In genomic region chr2:97812916-97813315, GRCh38 we compare ENCODE assay signal across 18 cellular contexts.
DNase-seq lines count a peak whose midpoint lies in the region; ATAC-seq, FAIRE-seq and TF ChIP-seq lines count a peak whose summit lies in the region.
"Had no signal": no experiment of that assay in that cellular context is flagged by ENCODE, and none has a peak within 500 bp of the region (broad histone marks: within the 10 kb centered on the region; RNA-seq: fewer than 3 reads in every experiment).

No MANE protein-coding gene starts in this region.

- POLR2A ChIA-PET in GM12878 (lab: Charles Lee): no interaction called here

- FAIRE-seq in GM12878 (lab: Jason Lieb, UNC): peak; percentile 7
- FAIRE-seq: A204.1 had no signal

- no peak overlapping the region for H2AFZ ChIP-seq in GM12878 (ENCODE audit: control insufficient read depth, low read depth, low read length)

- H3K4me3 Mint-ChIP-seq in activated CD4-positive, alpha-beta T cell treated with anti-CD3 and anti-CD28 coated beads, Interleukin-2, amount 10 ng/mL, durations not matched to agents 24 days and 14 days: no peak overlapping the region
- H3K4me3 Mint-ChIP-seq in stimulated activated memory B cell treated with anti-CD40 and anti-IgM and Interleukin-4, amounts not matched to agents 10 μg/mL and 1 μg/mL and 100 μg/mL, for 72 hours: no peak overlapping the region
- H3K4me3 Mint-ChIP-seq: CD4-positive, alpha-beta memory T cell had no signal

- no peak for TF ChIP-seq CTCF in GM12878 (IDR thresholded peaks at IDR 0.05 in 2 of 3, conservative IDR thresholded peaks at IDR 0.05 in 1 of 3; ENCODE audit: control insufficient read depth in 2 of 3, extremely low read depth in 1 of 3, insufficient read depth in 1 of 3, low read depth in 3 of 3, low read length in 3 of 3)
- TF ChIP-seq CTCF in thyroid gland (IDR thresholded peaks at IDR 0.05): no peak

- peak; percentile 36 for DNase-seq in activated CD4-positive, alpha-beta T cell treated with anti-CD3 and anti-CD28 coated beads, Interleukin-2, amount 10 ng/mL, durations not matched to agents 24 days and 14 days
- DNase-seq in activated CD4-positive, alpha-beta T cell treated with anti-CD3 and anti-CD28 coated beads for 1 hour: no peak
- DNase-seq in NT2/D1 (ENCODE audit: low read depth, low spot score): peak; percentile 8
- no peak for DNase-seq in GM12878 (ENCODE audit: low read depth, low spot score)
- no peak for DNase-seq in HT-29 (ENCODE audit: low spot score)
- DNase-seq in thyroid gland: no peak
- DNase-seq: CD4-positive, alpha-beta memory T cell; DMS153; GDM1; NCI-H1417 treated with DMSO at 0.1 percent for 48 hours; NCI-H187 treated with DMSO at 0.1 percent for 48 hours; NCI-H2171; NCI-H526; Peyer's patch had no signal

- peaks cover 48% of the 10 kb centered on the region for H3K36me3 ChIP-seq in NT2/D1 (ENCODE audit: insufficient read depth, insufficient read length, low read length)
- H3K36me3 ChIP-seq in GM12878 (ENCODE audit: control insufficient read depth in 2 of 2, insufficient read depth in 2 of 2, low read length in 1 of 2): peaks cover 0 to 19% of the 10 kb centered on the region in 2 experiments; a peak in 2 of 4 replicates
- peaks cover 18 to 20% of the 10 kb centered on the region in 2 donors for H3K36me3 ChIP-seq in thyroid gland

- H3K27me3 Mint-ChIP-seq in activated CD4-positive, alpha-beta T cell treated with anti-CD3 and anti-CD28 coated beads, Interleukin-2, amount 10 ng/mL, durations not matched to agents 24 days and 14 days: no peaks in the 10 kb centered on the region
- no peaks in the 10 kb centered on the region for H3K27me3 Mint-ChIP-seq in stimulated activated memory B cell treated with anti-CD40 and anti-IgM and Interleukin-4, amounts not matched to agents 10 μg/mL and 1 μg/mL and 100 μg/mL, for 72 hours
- H3K27me3 Mint-ChIP-seq: CD4-positive, alpha-beta memory T cell had no signal

- no peaks in the 10 kb centered on the region for H3K9me3 Mint-ChIP-seq in activated CD4-positive, alpha-beta T cell treated with anti-CD3 and anti-CD28 coated beads, Interleukin-2, amount 10 ng/mL, durations not matched to agents 24 days and 14 days
- H3K9me3 Mint-ChIP-seq in stimulated activated memory B cell treated with anti-CD40 and anti-IgM and Interleukin-4, amounts not matched to agents 10 μg/mL and 1 μg/mL and 100 μg/mL, for 72 hours: no peaks in the 10 kb centered on the region
- H3K9me3 Mint-ChIP-seq: CD4-positive, alpha-beta memory T cell had no signal

- no peaks in the 10 kb centered on the region for H4K20me1 ChIP-seq in GM12878 (ENCODE audit: control insufficient read depth, insufficient read depth)
- H4K20me1 ChIP-seq: BLaER1 had no signal

- H3K27me3 ChIP-seq in NT2/D1 (ENCODE audit: insufficient read depth, insufficient read length): no peaks in the 10 kb centered on the region
- no peaks in the 10 kb centered on the region for H3K27me3 ChIP-seq in GM12878 (replicated peaks in 1 of 2; ENCODE audit: control insufficient read depth in 2 of 2, insufficient read depth in 2 of 2, low read length in 1 of 2)
- no peaks in the 10 kb centered on the region for H3K27me3 ChIP-seq in thyroid gland
- H3K27me3 ChIP-seq: BLaER1, Peyer's patch had no signal

- H3K4me1 Mint-ChIP-seq in activated CD4-positive, alpha-beta T cell treated with anti-CD3 and anti-CD28 coated beads, Interleukin-2, amount 10 ng/mL, durations not matched to agents 24 days and 14 days: no peaks in the 10 kb centered on the region
- H3K4me1 Mint-ChIP-seq in stimulated activated memory B cell treated with anti-CD40 and anti-IgM and Interleukin-4, amounts not matched to agents 10 μg/mL and 1 μg/mL and 100 μg/mL, for 72 hours: no peaks in the 10 kb centered on the region
- H3K4me1 Mint-ChIP-seq: CD4-positive, alpha-beta memory T cell had no signal

- CTCF ChIA-PET in GM12878 (lab: Yijun Ruan, JAX): interaction anchor here (1.0 kb wide), 3 partner anchors 18 to 114 kb away, joined by 3 to 4 read pairs (median 3); no protein-coding TSS in a partner anchor

- H3K4me3 ChIP-seq in NT2/D1 (ENCODE audit: insufficient read length, low read depth) (no peak overlapping the region), GM12878 (no peak overlapping the region), thyroid gland (replicated peaks in 1 of 3) (no peak overlapping the region)
- H3K4me3 ChIP-seq: BLaER1, Peyer's patch had no signal

- no peaks in the 10 kb centered on the region for H3K79me2 ChIP-seq in GM12878 (ENCODE audit: control insufficient read depth, insufficient read depth, low read length)

- TF ChIP-seq POLR2A in GM12878 (IDR thresholded peaks at IDR 0.05; ENCODE audit: low read depth, low read length) (no peak), thyroid gland (IDR thresholded peaks at IDR 0.05) (no peak)

- RAD21 ChIA-PET in GM12878 (lab: Charles Lee; ENCODE audit: unreplicated experiment): no interaction called here

- BruUV-seq in GM12878 (replicated peaks; lab: Mats Ljungman, UMichigan): no TSS peak

- no peak for TF ChIP-seq RAD21 in GM12878 (IDR thresholded peaks at IDR 0.05; ENCODE audit: insufficient read depth, low read depth, low read length)

- H3K4me2 ChIP-seq in GM12878 (ENCODE audit: control insufficient read depth, insufficient read depth): no peak overlapping the region
- H3K4me2 ChIP-seq: BLaER1 had no signal

- H3K36me3 Mint-ChIP-seq in activated CD4-positive, alpha-beta T cell treated with anti-CD3 and anti-CD28 coated beads, Interleukin-2, amount 10 ng/mL, durations not matched to agents 24 days and 14 days (ENCODE audit: low read depth): peaks cover 29% of the 10 kb centered on the region
- H3K36me3 Mint-ChIP-seq in stimulated activated memory B cell treated with anti-CD40 and anti-IgM and Interleukin-4, amounts not matched to agents 10 μg/mL and 1 μg/mL and 100 μg/mL, for 72 hours: peaks cover 34% of the 10 kb centered on the region

- no peaks in the 10 kb centered on the region for H3K9me3 ChIP-seq in NT2/D1 (ENCODE audit: insufficient read depth, low read length)
- no peaks in the 10 kb centered on the region for H3K9me3 ChIP-seq in GM12878 (replicated peaks; ENCODE audit: control insufficient read depth, insufficient read depth, low read length)
- no peaks in the 10 kb centered on the region for H3K9me3 ChIP-seq in thyroid gland
- H3K9me3 ChIP-seq: BLaER1, Peyer's patch had no signal

- H3K4me1 ChIP-seq in NT2/D1 (ENCODE audit: insufficient read depth, insufficient read length): no peaks in the 10 kb centered on the region
- H3K4me1 ChIP-seq in GM12878 (ENCODE audit: control insufficient read depth, insufficient read depth, low read length): no peaks in the 10 kb centered on the region
- H3K4me1 ChIP-seq in thyroid gland: no peaks in the 10 kb centered on the region
- H3K4me1 ChIP-seq: BLaER1, Peyer's patch had no signal

- 96% methylated on average over 7 of the region's 7 CpGs for WGBS in GM12878 (ENCODE audit: insufficient coverage, insufficient replicate concordance, low lambda C conversion rate, missing lambda C conversion rate)
- WGBS in thyroid gland, 2 donors: 90 to 96% methylated on average over 7 of the region's 7 CpGs

- no peak for TF ChIP-seq EP300 in GM12878 (IDR thresholded peaks at IDR 0.05; ENCODE audit: borderline replicate concordance in 1 of 2, control insufficient read depth in 1 of 2, low read depth in 2 of 2, low read length in 2 of 2)

- intact Hi-C loops in activated CD4-positive, alpha-beta T cell treated with anti-CD3 and anti-CD28 coated beads, Interleukin-2, amount 10 ng/mL, durations not matched to agents 24 days and 14 days (cut with micrococcal nuclease): loop anchor here (10.0 kb wide), 1 partner anchor 322 kb away; no protein-coding TSS in a partner anchor
- intact Hi-C loops in GM12878 (cut with micrococcal nuclease; ENCODE audit: unreplicated experiment) (no loop called here), thyroid gland (cut with DNase I) (loop anchor here (10.0 kb wide), 1 partner anchor 182 kb away; the partner anchor contains the start of gene TMEM131)

- in situ Hi-C loops in GM12878 (cut with MboI): loop anchor here (25.0 kb wide), 1 partner anchor 349 kb away; no protein-coding TSS in a partner anchor

- H3K27ac ChIP-seq in GM12878 (ENCODE audit: control insufficient read depth, insufficient read depth): no peak overlapping the region
- no peak overlapping the region for H3K27ac ChIP-seq in thyroid gland
- H3K27ac ChIP-seq: BLaER1, Peyer's patch had no signal

- no peak for ATAC-seq in GM12878
- no peak for ATAC-seq in stimulated activated memory B cell treated with anti-CD40 and anti-IgM and Interleukin-4, amounts not matched to agents 10 μg/mL and 1 μg/mL and 100 μg/mL, for 72 hours
- no peak for ATAC-seq in GM19397 (IDR thresholded peaks at IDR 0.05; ENCODE audit: unreplicated experiment)

- SMC1A ChIA-PET in GM12878 (lab: Charles Lee; ENCODE audit: uncharacterized antibody, unreplicated experiment): interaction anchor here (0.7 to 1.0 kb wide), 2 partner anchors 40 to 44 kb away, joined by 3 to 4 read pairs; no protein-coding TSS in a partner anchor

- H3K9ac ChIP-seq in NT2/D1 (ENCODE audit: insufficient read length, low read depth): no peak overlapping the region
- no peak overlapping the region for H3K9ac ChIP-seq in GM12878 (ENCODE audit: control insufficient read depth, insufficient read depth, low read length)
- H3K9ac ChIP-seq: BLaER1 had no signal

- H3K27ac Mint-ChIP-seq in activated CD4-positive, alpha-beta T cell treated with anti-CD3 and anti-CD28 coated beads, Interleukin-2, amount 10 ng/mL, durations not matched to agents 24 days and 14 days: no peak overlapping the region
- H3K27ac Mint-ChIP-seq in stimulated activated memory B cell treated with anti-CD40 and anti-IgM and Interleukin-4, amounts not matched to agents 10 μg/mL and 1 μg/mL and 100 μg/mL, for 72 hours: peak overlapping the region; percentile 21

TF ChIP-seq in GM12878, 131 proteins besides CTCF, POLR2A, EP300 and RAD21 (continues in another document):
- TF ChIP-seq CBFB (IDR thresholded peaks at IDR 0.05; ENCODE audit: low read depth) (no peak), IRF3 (IDR thresholded peaks at IDR 0.05) (no peak), HCFC1 (IDR thresholded peaks at IDR 0.05; ENCODE audit: low read length) (no peak)

Comparison
In these comparisons a context has a peak if more than half of its experiments do, and no peak if none do; other contexts are left out.
1. DNase-seq: peak in activated CD4-positive, alpha-beta T cell treated with anti-CD3 and anti-CD28 coated beads, Interleukin-2, amount 10 ng/mL, durations not matched to agents 24 days and 14 days (single experiment) and NT2/D1 (single experiment); none in activated CD4-positive, alpha-beta T cell treated with anti-CD3 and anti-CD28 coated beads for 1 hour (single experiment), GM12878 (single experiment), HT-29 (single experiment) and thyroid gland (0 of 2).